ENCODE assay signal across 19 cellular contexts in genomic region chr13:107838592-107839161, GRCh38.
DNase-seq lines count a peak whose midpoint lies in the region; TF ChIP-seq lines count a peak whose summit lies in the region.
"Had no signal": no experiment of that assay in that cellular context is flagged by ENCODE, and none has a peak within 500 bp of the region (broad histone marks: within the 10 kb centered on the region; RNA-seq: fewer than 3 reads in every experiment).

No MANE protein-coding gene starts in this region.

- H3K56ac ChIP-seq in H9 (ENCODE audit: insufficient read length, low read depth, low read length): no peak overlapping the region

- H3K18ac ChIP-seq in H9 (ENCODE audit: insufficient read length, low read depth, low read length): no peak overlapping the region

- H3K4me1 ChIP-seq in H9 (ENCODE audit: insufficient read depth, low read length) (peaks cover 8% of the 10 kb centered on the region; the same call in 1 of the 2 replicates), prostate gland (replicated peaks) (no peaks in the 10 kb centered on the region)

- H3K9ac ChIP-seq in H9 (ENCODE audit: extremely low read depth, insufficient read length, low read length): no peak overlapping the region

- no peak overlapping the region for H4K8ac ChIP-seq in H9 (replicated peaks; ENCODE audit: insufficient read length, low read depth, low read length)

- H3K36me3 ChIP-seq in prostate gland: no peaks in the 10 kb centered on the region

- DNase-seq in H9 (no peak), NCI-H187 treated with DMSO at 0.1 percent for 48 hours (lab: John Stamatoyannopoulos, UW) (peak; percentile 98), NCI-H524 treated with DMSO at 0.1 percent for 48 hours (lab: John Stamatoyannopoulos, UW) (peak; percentile 89), iPS-NIHi7 (ENCODE audit: extremely low spot score) (peak; percentile 16), prostate gland (ENCODE audit: low spot score) (no peak), GOT3 (lab: John Stamatoyannopoulos, UW) (no peak), UCSD-AML1 (lab: John Stamatoyannopoulos, UW; ENCODE audit: unreplicated experiment) (no peak)
- DNase-seq: activated CD4-positive, alpha-beta T cell treated with anti-CD3 and anti-CD28 coated beads for 48 hours; foreskin fibroblast; MM.1S; NCI-H526; PC-3; right cardiac atrium; SIG-M5; stimulated activated CD4-positive, alpha-beta T cell treated with anti-CD3 and anti-CD28 coated beads, Interleukin-12 subunit alpha, Interleukin-12 subunit beta, amount 100 ng/mL, for 4 hours; trophoblast cell had no signal

- no peak overlapping the region for H3K23ac ChIP-seq in H9 (ENCODE audit: insufficient read length, low read depth, low read length)

- H2BK120ac ChIP-seq in H9 (ENCODE audit: low read depth, low read length, poor library complexity, severe bottlenecking): no peak overlapping the region

- H3K23me2 ChIP-seq in H9 (ENCODE audit: insufficient read length, low read depth, low read length, poor library complexity, severe bottlenecking): no peaks in the 10 kb centered on the region

- TF ChIP-seq CTCF in H9 (conservative IDR thresholded peaks at IDR 0.05) (no peak), prostate gland (IDR thresholded peaks at IDR 0.05) (no peak)

- TF ChIP-seq POLR2A in prostate gland (IDR thresholded peaks at IDR 0.05): no peak

- H3K9me3 ChIP-seq in H9 (ENCODE audit: control insufficient read depth, low read depth, low read length) (no peaks in the 10 kb centered on the region), prostate gland (no peaks in the 10 kb centered on the region)

- H3K4me3 ChIP-seq in prostate gland: no peak overlapping the region

- H3K4me3 Mint-ChIP-seq in H9: peak overlapping the region in 1 of 2 experiments; percentile 65; a peak in 3 of 5 replicates
- H3K4me3 Mint-ChIP-seq: activated T-helper 1 cell treated with anti-CD3 and anti-CD28 coated beads, Interleukin-12 subunit alpha, Interleukin-12 subunit beta, Interleukin-2, Interleukin-4 antibody, amounts not matched to agents 30 ng/mL and 10 ng/mL and 1 ng/mL, durations not matched to agents 14 hours and 24 hours and 36 hours; central memory CD8-positive, alpha-beta T cell had no signal

- H3K27me3 ChIP-seq in H9 (ENCODE audit: insufficient read depth, low read length) (no peaks in the 10 kb centered on the region), prostate gland (replicated peaks; ENCODE audit: insufficient read depth) (no peaks in the 10 kb centered on the region)

- no CpG with 5 or more reads among the region's 3 CpGs for WGBS in H9 (ENCODE audit: extremely low coverage, insufficient read length, low lambda C conversion rate)
- WGBS in prostate gland: 59% methylated on average over 3 of the region's 3 CpGs

- no peaks in the 10 kb centered on the region for H3K79me1 ChIP-seq in H9 (ENCODE audit: insufficient read depth, low read depth, low read length, poor library complexity, severe bottlenecking)

- H3T11ph ChIP-seq in H9 (ENCODE audit: low read length): no peak overlapping the region

- H4K91ac ChIP-seq in H9 (ENCODE audit: insufficient read length, low read depth, low read length): no peak overlapping the region

- no peak overlapping the region for H2AK5ac ChIP-seq in H9 (ENCODE audit: insufficient read length, low read length)

- H3K4me1 Mint-ChIP-seq in H9: peaks cover 41 to 57% of the 10 kb centered on the region in 2 experiments
- H3K4me1 Mint-ChIP-seq: central memory CD8-positive, alpha-beta T cell had no signal

- H3K14ac ChIP-seq in H9 (ENCODE audit: insufficient read depth, low read length): no peak overlapping the region

- H4K20me1 ChIP-seq in H9 (ENCODE audit: control insufficient read depth, insufficient read depth, insufficient read length): no peaks in the 10 kb centered on the region

- H2BK5ac ChIP-seq in H9 (ENCODE audit: insufficient read length, low read length): no peak overlapping the region

- H3K4ac ChIP-seq in H9 (ENCODE audit: low read depth, low read length): no peak overlapping the region

- H3K27ac ChIP-seq in H9 (ENCODE audit: insufficient read length, low read depth, low read length): no peak overlapping the region
- H3K27ac ChIP-seq in prostate gland: no peak overlapping the region

- no peak overlapping the region for H2BK15ac ChIP-seq in H9 (ENCODE audit: low read depth, low read length)

- no peak overlapping the region for H3K4me2 ChIP-seq in H9 (ENCODE audit: insufficient read depth, insufficient read length, low read length)

- H3K9me3 Mint-ChIP-seq in H9: no peaks in the 10 kb centered on the region
- H3K9me3 Mint-ChIP-seq: activated naive CD4-positive, alpha-beta T cell treated with anti-CD3 and anti-CD28 coated beads, Interleukin-2, amount 50 U/mL, for 72 hours; activated T-helper 1 cell treated with anti-CD3 and anti-CD28 coated beads, Interleukin-12 subunit alpha, Interleukin-12 subunit beta, Interleukin-2, Interleukin-4 antibody, amounts not matched to agents 30 ng/mL and 10 ng/mL and 1 ng/mL, durations not matched to agents 14 hours and 24 hours and 36 hours had no signal

- no peak overlapping the region for H2BK12ac ChIP-seq in H9 (ENCODE audit: insufficient read length, low read depth, low read length)

- H2BK20ac ChIP-seq in H9 (ENCODE audit: low read depth, low read length, poor library complexity, severe bottlenecking): no peak overlapping the region

- no peaks in the 10 kb centered on the region for H3K27me3 Mint-ChIP-seq in H9 (ENCODE audit: low read depth)
- H3K27me3 Mint-ChIP-seq: central memory CD8-positive, alpha-beta T cell had no signal

- no peak overlapping the region for H4K5ac ChIP-seq in H9 (ENCODE audit: insufficient read length, low read depth, low read length)

- H3K36me3 Mint-ChIP-seq in H9 (ENCODE audit: insufficient read depth in 1 of 3, low read depth in 3 of 3): no peaks in the 10 kb centered on the region
- H3K36me3 Mint-ChIP-seq: activated naive CD4-positive, alpha-beta T cell treated with anti-CD3 and anti-CD28 coated beads, Interleukin-2, amount 50 U/mL, for 72 hours had no signal

- H2AFZ ChIP-seq in H9 (ENCODE audit: low read length): no peak overlapping the region

- peaks cover 2% of the 10 kb centered on the region; the same call in 1 of the 2 replicates for H3K79me2 ChIP-seq in H9 (ENCODE audit: insufficient read depth, low read length)

- H3K27ac Mint-ChIP-seq in H9: peak overlapping the region; percentile 30 to 78 (median 42); a peak in 3 of 7 replicates
- H3K27ac Mint-ChIP-seq: activated T-helper 1 cell treated with anti-CD3 and anti-CD28 coated beads, Interleukin-12 subunit alpha, Interleukin-12 subunit beta, Interleukin-2, Interleukin-4 antibody, amounts not matched to agents 30 ng/mL and 10 ng/mL and 1 ng/mL, durations not matched to agents 14 hours and 24 hours and 36 hours had no signal

- intact Hi-C loops in prostate gland (cut with DNase I): no loop called here

Comparison
In these comparisons a context has a peak if more than half of its experiments do, and no peak if none do; other contexts are left out.
1. DNase-seq: peak in NCI-H187 treated with DMSO at 0.1 percent for 48 hours (single experiment), NCI-H524 treated with DMSO at 0.1 percent for 48 hours (single experiment) and iPS-NIHi7 (single experiment); none in H9 (single experiment), prostate gland (single experiment), GOT3 (single experiment) and UCSD-AML1 (single experiment).